ENCODE assay signal across 9 cellular contexts in genomic region chr20:57718490-57719009, GRCh38. TPM values are rescaled to one million over a fixed set of nuclear protein-coding genes. Genes with fewer than 3 reads are reported as not detected.
DNase-seq lines count a peak whose midpoint lies in the region; ATAC-seq and TF ChIP-seq lines count a peak whose summit lies in the region.
"Had no signal": no experiment of that assay in that cellular context is flagged by ENCODE, and none has a peak within 500 bp of the region (broad histone marks: within the 10 kb centered on the region; RNA-seq: fewer than 3 reads in every experiment).

No MANE protein-coding gene starts in this region.

- peak overlapping the region; percentile 90 for H2AFZ ChIP-seq in smooth muscle cell (ENCODE audit: low read depth)

- peak overlapping the region; percentile 35 to 73 (median 57) for H3K4me3 Mint-ChIP-seq in immature natural killer cell

- no peaks in the 10 kb centered on the region for H3K9me3 ChIP-seq in smooth muscle cell (replicated peaks; ENCODE audit: low read depth)

- H3K36me3 ChIP-seq in smooth muscle cell (ENCODE audit: low read depth): no peaks in the 10 kb centered on the region

- H3K79me2 ChIP-seq in smooth muscle cell (ENCODE audit: low read depth): no peaks in the 10 kb centered on the region

- H3K9ac ChIP-seq in smooth muscle cell (ENCODE audit: low read depth): peak overlapping the region; percentile 62

- peak overlapping the region; percentile 79 for H3K27ac ChIP-seq in smooth muscle cell (ENCODE audit: low read depth)

- no peak for TF ChIP-seq CTCF in smooth muscle cell (IDR thresholded peaks at IDR 0.05; ENCODE audit: borderline replicate concordance, insufficient read depth, poor library complexity, severe bottlenecking)

- H3K4me2 ChIP-seq in smooth muscle cell: peak overlapping the region; percentile 95

- no peaks in the 10 kb centered on the region for H4K20me1 ChIP-seq in smooth muscle cell (ENCODE audit: low read depth)

- H3K36me3 Mint-ChIP-seq in immature natural killer cell: no peaks in the 10 kb centered on the region

- ATAC-seq in HG03066 (IDR thresholded peaks at IDR 0.05; ENCODE audit: low read depth, unreplicated experiment): peak; percentile 97

- DNase-seq in NK-92 (lab: John Stamatoyannopoulos, UW; ENCODE audit: unreplicated experiment) (peak; percentile 19), NCI-H2107 (lab: John Stamatoyannopoulos, UW) (peak; percentile 14), immature natural killer cell (peak; percentile 93 to 96 (median 95)), smooth muscle cell (lab: John Stamatoyannopoulos, UW; ENCODE audit: unreplicated experiment) (peak; percentile 86)
- no peak for DNase-seq in NK-92 treated with Interleukin-12 subunit alpha and Interleukin-12 subunit beta, amount 100 ng/mL, for 24 hours (lab: John Stamatoyannopoulos, UW)
- peak; percentile 68 for DNase-seq in activated CD4-positive, CD25-positive, alpha-beta regulatory T cell treated with anti-CD3 and anti-CD28 coated beads, Interleukin-2, amount 50 U/mL, for 16 hours (ENCODE audit: low read depth, low spot score)
- DNase-seq in central memory CD4-positive, alpha-beta T cell: peak; percentile 91
- DNase-seq: DND-41 had no signal

- WGBS in smooth muscle cell (ENCODE audit: low lambda C conversion rate): 2% methylated on average over 30 of the region's 31 CpGs

- H3K4me3 ChIP-seq in smooth muscle cell: peak overlapping the region; percentile 51

- H3F3A ChIP-seq in smooth muscle cell (ENCODE audit: low read depth): peaks cover 4% of the 10 kb centered on the region

- no peaks in the 10 kb centered on the region for H3K27me3 ChIP-seq in smooth muscle cell (ENCODE audit: low read depth)

- H3K27me3 Mint-ChIP-seq in immature natural killer cell (ENCODE audit: low read depth in 3 of 3): peaks cover 4 to 10% (median 9%) of the 10 kb centered on the region in 3 donors

- H3K9me3 Mint-ChIP-seq in immature natural killer cell: no peaks in the 10 kb centered on the region

- H3K4me1 ChIP-seq in smooth muscle cell (ENCODE audit: low read depth): peaks cover 16% of the 10 kb centered on the region

- H3K27ac Mint-ChIP-seq in immature natural killer cell: peak overlapping the region in 5 of 6 donors; percentile 66 to 85 (median 78)

- H3K4me1 Mint-ChIP-seq in immature natural killer cell: peaks cover 7 to 17% of the 10 kb centered on the region in 2 donors

RNA-seq across cellular contexts. Expression of gene PMEPA1, which starts 8.7 kb away (rescaled TPM):
- polyA plus RNA-seq in immature natural killer cell (not detected), smooth muscle cell (81.9 and 143 TPM in 2 replicates)
- 26.6 and 37.2 TPM in 2 replicates for total RNA-seq in smooth muscle cell

Comparison
In these comparisons a context has a peak if more than half of its experiments do, and no peak if none do; other contexts are left out.
1. RNA of gene PMEPA1, which starts 8.7 kb away (polyA plus RNA-seq): 81.9 to 143 TPM in smooth muscle cell; not detected in immature natural killer cell; every median in the first group is over 10 times any median in the second.